27 cellular contexts compared by ENCODE assay signal in genomic region chrX:31224321-31225012, GRCh38.
DNase-seq lines count a peak whose midpoint lies in the region; ATAC-seq and TF ChIP-seq lines count a peak whose summit lies in the region.
"Had no signal": no experiment of that assay in that cellular context is flagged by ENCODE, and none has a peak within 500 bp of the region (broad histone marks: within the 10 kb centered on the region; RNA-seq: fewer than 3 reads in every experiment).

No MANE protein-coding gene starts in this region.

- H3K27me3 Mint-ChIP-seq in HFFc6 (ENCODE audit: insufficient read depth): no peaks in the 10 kb centered on the region

- H3K9me3 Mint-ChIP-seq in HFFc6: no peaks in the 10 kb centered on the region
- H3K9me3 Mint-ChIP-seq: GM23338; stimulated activated effector memory CD8-positive, alpha-beta T cell treated with anti-CD3 and anti-CD28 coated beads, Interleukin-12 subunit alpha, Interleukin-12 subunit beta, amount 100 ng/mL, for 72 hours had no signal

- no peaks in the 10 kb centered on the region for H3K36me3 Mint-ChIP-seq in HFFc6 (ENCODE audit: low read depth)
- H3K36me3 Mint-ChIP-seq: stimulated activated effector memory CD8-positive, alpha-beta T cell treated with anti-CD3 and anti-CD28 coated beads, Interleukin-12 subunit alpha, Interleukin-12 subunit beta, amount 100 ng/mL, for 72 hours had no signal

- H3K36me3 ChIP-seq in RWPE2 (ENCODE audit: low read depth) (no peaks in the 10 kb centered on the region), smooth muscle cell (ENCODE audit: low read depth) (no peaks in the 10 kb centered on the region)
- H3K36me3 ChIP-seq: MG63, thyroid gland had no signal

- peak overlapping the region; percentile 51 for H3K4me3 Mint-ChIP-seq in HFFc6
- H3K4me3 Mint-ChIP-seq: GM23338; mesothelial cell of epicardium; nephron progenitor cell; stimulated activated effector memory CD8-positive, alpha-beta T cell treated with anti-CD3 and anti-CD28 coated beads, Interleukin-12 subunit alpha, Interleukin-12 subunit beta, amount 100 ng/mL, for 72 hours had no signal

- H3K9ac ChIP-seq in smooth muscle cell (ENCODE audit: low read depth): no peak overlapping the region

- peak overlapping the region; percentile 64 for H3K27ac Mint-ChIP-seq in HFFc6
- H3K27ac Mint-ChIP-seq: GM23338; mesothelial cell of epicardium; nephron progenitor cell; stimulated activated effector memory CD8-positive, alpha-beta T cell treated with anti-CD3 and anti-CD28 coated beads, Interleukin-12 subunit alpha, Interleukin-12 subunit beta, amount 100 ng/mL, for 72 hours had no signal

- H2AFZ ChIP-seq in smooth muscle cell (ENCODE audit: low read depth): no peak overlapping the region
- H2AFZ ChIP-seq: GM23338 had no signal

- peaks cover 24% of the 10 kb centered on the region for H3K4me1 ChIP-seq in RWPE2 (ENCODE audit: insufficient read depth, poor library complexity, severe bottlenecking)
- no peaks in the 10 kb centered on the region for H3K4me1 ChIP-seq in smooth muscle cell (ENCODE audit: low read depth)
- H3K4me1 ChIP-seq: thyroid gland had no signal

- WGBS in smooth muscle cell (ENCODE audit: low lambda C conversion rate): 68% methylated on average over 5 of the region's 5 CpGs

- no peak for DNase-seq in HFFc6
- no peak for DNase-seq in RWPE2 (ENCODE audit: low spot score)
- DNase-seq in epithelial cell of prostate (ENCODE audit: low read depth, low spot score): no peak
- no peak for DNase-seq in smooth muscle cell (lab: John Stamatoyannopoulos, UW; ENCODE audit: unreplicated experiment)
- no peak for DNase-seq in DMS114 treated with DMSO at 0.1 percent for 48 hours (lab: John Stamatoyannopoulos, UW; ENCODE audit: unreplicated experiment)
- DNase-seq in midbrain (lab: John Stamatoyannopoulos, UW): no peak
- DNase-seq: activated CD4-positive, alpha-beta T cell treated with anti-CD3 and anti-CD28 coated beads, Interleukin-2, amount 50 U/mL, for 4 hours; activated CD8-positive, alpha-beta memory T cell treated with anti-CD3 and anti-CD28 coated beads, Interleukin-2, amount 50 U/mL, for 48 hours; activated effector memory CD4-positive, alpha-beta T cell treated with Interleukin-2 at 50 U/mL for 16 hours; AML-193; Caco-2; dorsolateral prefrontal cortex; left cardiac atrium; NCI-H187; NCI-H82; nephron progenitor cell; posterior cingulate gyrus; T-helper 2 cell; thyroid gland had no signal

- H3K79me2 ChIP-seq in smooth muscle cell (ENCODE audit: low read depth): no peaks in the 10 kb centered on the region

- H3K9me3 ChIP-seq in RWPE2 (ENCODE audit: severe bottlenecking) (no peaks in the 10 kb centered on the region), smooth muscle cell (replicated peaks; ENCODE audit: low read depth) (no peaks in the 10 kb centered on the region)
- H3K9me3 ChIP-seq: Caco-2, MG63, thyroid gland had no signal

- no peaks in the 10 kb centered on the region for H3K27me3 ChIP-seq in RWPE2 (ENCODE audit: insufficient read depth, poor library complexity, severe bottlenecking)
- no peaks in the 10 kb centered on the region for H3K27me3 ChIP-seq in smooth muscle cell (ENCODE audit: low read depth)
- H3K27me3 ChIP-seq: MG63, thyroid gland had no signal

- ATAC-seq in RWPE2 (ENCODE audit: low read depth) (no peak), GM18861 (IDR thresholded peaks at IDR 0.05; ENCODE audit: unreplicated experiment) (no peak)
- ATAC-seq: GM23338; Panc1; stimulated activated effector memory CD8-positive, alpha-beta T cell treated with anti-CD3 and anti-CD28 coated beads, Interleukin-12 subunit alpha, Interleukin-12 subunit beta, amount 100 ng/mL, for 72 hours had no signal

- TF ChIP-seq CTCF in HFFc6 (IDR thresholded peaks at IDR 0.05): no peak
- TF ChIP-seq CTCF in RWPE2 (IDR thresholded peaks at IDR 0.05; ENCODE audit: poor library complexity, severe bottlenecking): no peak
- no peak for TF ChIP-seq CTCF in smooth muscle cell (IDR thresholded peaks at IDR 0.05; ENCODE audit: borderline replicate concordance, insufficient read depth, poor library complexity, severe bottlenecking)

- H3K4me1 Mint-ChIP-seq in HFFc6 (ENCODE audit: low read depth): peaks cover 47% of the 10 kb centered on the region
- H3K4me1 Mint-ChIP-seq: GM23338; mesothelial cell of epicardium; nephron progenitor cell; stimulated activated effector memory CD8-positive, alpha-beta T cell treated with anti-CD3 and anti-CD28 coated beads, Interleukin-12 subunit alpha, Interleukin-12 subunit beta, amount 100 ng/mL, for 72 hours had no signal

- H3K4me2 ChIP-seq in smooth muscle cell: no peak overlapping the region
- H3K4me2 ChIP-seq: GM23338 had no signal

- H3K27ac ChIP-seq in RWPE2 (ENCODE audit: poor library complexity, severe bottlenecking): peak overlapping the region; percentile 95
- H3K27ac ChIP-seq in epithelial cell of prostate: peak overlapping the region; percentile 85
- H3K27ac ChIP-seq in smooth muscle cell (ENCODE audit: low read depth): peak overlapping the region; percentile 79
- H3K27ac ChIP-seq: dorsolateral prefrontal cortex, HL-60, thyroid gland, VCaP had no signal

- no peaks in the 10 kb centered on the region for H3F3A ChIP-seq in smooth muscle cell (ENCODE audit: low read depth)

- no peaks in the 10 kb centered on the region for H4K20me1 ChIP-seq in smooth muscle cell (ENCODE audit: low read depth)

- no peak overlapping the region for H3K4me3 ChIP-seq in RWPE2 (ENCODE audit: severe bottlenecking)
- H3K4me3 ChIP-seq in smooth muscle cell: no peak overlapping the region
- H3K4me3 ChIP-seq: dorsolateral prefrontal cortex, GM23338, MG63, thyroid gland had no signal
